In the genomic region with DNA sequence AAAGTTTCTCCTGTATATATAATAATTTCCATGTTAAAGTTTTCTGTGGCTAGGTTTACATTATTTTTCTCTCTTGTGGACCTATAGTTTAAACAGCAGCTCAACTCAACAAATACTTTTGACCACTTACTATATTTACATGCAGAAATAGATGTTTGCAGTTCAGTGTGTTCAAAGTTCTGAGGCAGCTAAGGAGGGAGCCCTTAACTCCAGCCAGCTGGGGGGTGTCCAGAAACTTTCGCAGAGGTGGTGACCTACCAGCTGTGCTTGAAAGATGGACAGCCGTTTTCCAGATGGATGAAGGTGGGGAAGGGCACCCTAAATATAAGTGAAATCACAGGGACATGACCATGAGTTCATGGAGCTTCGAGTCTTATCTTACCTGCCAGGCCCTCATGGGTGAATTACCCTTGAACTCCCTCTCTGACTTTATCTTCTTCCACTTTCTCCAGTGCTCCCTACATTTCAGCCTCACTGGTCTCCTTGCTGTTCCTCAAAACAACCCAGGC, we compare ENCODE assay signal across 1 cellular context.
TF ChIP-seq lines count a peak whose summit lies in the region.

No MANE protein-coding gene starts in this region.

TF ChIP-seq in K562, 482 proteins besides CTCF, POLR2A, EP300 and RAD21 (continued from another document and continues in another):
- TF ChIP-seq, protein P1, sequence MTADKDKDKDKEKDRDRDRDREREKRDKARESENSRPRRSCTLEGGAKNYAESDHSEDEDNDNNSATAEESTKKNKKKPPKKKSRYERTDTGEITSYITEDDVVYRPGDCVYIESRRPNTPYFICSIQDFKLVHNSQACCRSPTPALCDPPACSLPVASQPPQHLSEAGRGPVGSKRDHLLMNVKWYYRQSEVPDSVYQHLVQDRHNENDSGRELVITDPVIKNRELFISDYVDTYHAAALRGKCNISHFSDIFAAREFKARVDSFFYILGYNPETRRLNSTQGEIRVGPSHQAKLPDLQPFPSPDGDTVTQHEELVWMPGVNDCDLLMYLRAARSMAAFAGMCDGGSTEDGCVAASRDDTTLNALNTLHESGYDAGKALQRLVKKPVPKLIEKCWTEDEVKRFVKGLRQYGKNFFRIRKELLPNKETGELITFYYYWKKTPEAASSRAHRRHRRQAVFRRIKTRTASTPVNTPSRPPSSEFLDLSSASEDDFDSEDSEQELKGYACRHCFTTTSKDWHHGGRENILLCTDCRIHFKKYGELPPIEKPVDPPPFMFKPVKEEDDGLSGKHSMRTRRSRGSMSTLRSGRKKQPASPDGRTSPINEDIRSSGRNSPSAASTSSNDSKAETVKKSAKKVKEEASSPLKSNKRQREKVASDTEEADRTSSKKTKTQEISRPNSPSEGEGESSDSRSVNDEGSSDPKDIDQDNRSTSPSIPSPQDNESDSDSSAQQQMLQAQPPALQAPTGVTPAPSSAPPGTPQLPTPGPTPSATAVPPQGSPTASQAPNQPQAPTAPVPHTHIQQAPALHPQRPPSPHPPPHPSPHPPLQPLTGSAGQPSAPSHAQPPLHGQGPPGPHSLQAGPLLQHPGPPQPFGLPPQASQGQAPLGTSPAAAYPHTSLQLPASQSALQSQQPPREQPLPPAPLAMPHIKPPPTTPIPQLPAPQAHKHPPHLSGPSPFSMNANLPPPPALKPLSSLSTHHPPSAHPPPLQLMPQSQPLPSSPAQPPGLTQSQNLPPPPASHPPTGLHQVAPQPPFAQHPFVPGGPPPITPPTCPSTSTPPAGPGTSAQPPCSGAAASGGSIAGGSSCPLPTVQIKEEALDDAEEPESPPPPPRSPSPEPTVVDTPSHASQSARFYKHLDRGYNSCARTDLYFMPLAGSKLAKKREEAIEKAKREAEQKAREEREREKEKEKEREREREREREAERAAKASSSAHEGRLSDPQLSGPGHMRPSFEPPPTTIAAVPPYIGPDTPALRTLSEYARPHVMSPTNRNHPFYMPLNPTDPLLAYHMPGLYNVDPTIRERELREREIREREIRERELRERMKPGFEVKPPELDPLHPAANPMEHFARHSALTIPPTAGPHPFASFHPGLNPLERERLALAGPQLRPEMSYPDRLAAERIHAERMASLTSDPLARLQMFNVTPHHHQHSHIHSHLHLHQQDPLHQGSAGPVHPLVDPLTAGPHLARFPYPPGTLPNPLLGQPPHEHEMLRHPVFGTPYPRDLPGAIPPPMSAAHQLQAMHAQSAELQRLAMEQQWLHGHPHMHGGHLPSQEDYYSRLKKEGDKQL (CRISPR knock-in tag; IDR thresholded peaks at IDR 0.05; ENCODE audit: borderline replicate concordance) = no peak
- TF ChIP-seq CBFA2T3 (IDR thresholded peaks at IDR 0.05) (peak; percentile 94), KLF1 (tag; IDR thresholded peaks at IDR 0.05) (no peak), SNIP1 (IDR thresholded peaks at IDR 0.05; ENCODE audit: low read depth) (no peak), ZNF408 (CRISPR knock-in tag; IDR thresholded peaks at IDR 0.05; ENCODE audit: low read depth) (no peak), SIN3A (IDR thresholded peaks at IDR 0.05; ENCODE audit: borderline replicate concordance in 2 of 2, control insufficient read depth in 1 of 2, low read depth in 2 of 2, low read length in 2 of 2) (0 out of 4 replicates have a peak, but pooled peaks of 1 of the 2 experiments have one; percentile 16), L3MBTL2 (IDR thresholded peaks at IDR 0.05) (peak; percentile 70), SOX6 (IDR thresholded peaks at IDR 0.05) (peak; percentile 61; the same call in 1 of the 2 replicates), FOXK2 (conservative IDR thresholded peaks at IDR 0.05 in 1 of 2, IDR thresholded peaks at IDR 0.05 in 1 of 2; ENCODE audit: low read depth in 2 of 2) (no peak; a peak in 1 of 4 replicates), NFE2L1 (tag; IDR thresholded peaks at IDR 0.05; ENCODE audit: borderline replicate concordance, low read depth) (no peak), NR2C1 (IDR thresholded peaks at IDR 0.05) (peak; percentile 59), NR2C1 (tag; IDR thresholded peaks at IDR 0.05) (no peak), POLR3G (IDR thresholded peaks at IDR 0.05; ENCODE audit: extremely low read depth, insufficient read length, insufficient replicate concordance) (no peak), MAFF (IDR thresholded peaks at IDR 0.05; ENCODE audit: low read length) (no peak), RCOR1 (IDR thresholded peaks at IDR 0.05; ENCODE audit: borderline replicate concordance in 1 of 2, low read depth in 2 of 2, low read length in 2 of 2) (peak in 1 of 2 experiments; percentile 81; a peak in 2 of 4 replicates), ZNF347 (CRISPR knock-in tag; IDR thresholded peaks at IDR 0.05; ENCODE audit: low read depth) (no peak), GTF2F1 (IDR thresholded peaks at IDR 0.05; ENCODE audit: low read depth, low read length) (no peak), ZNF311 (CRISPR knock-in tag; IDR thresholded peaks at IDR 0.05) (no peak), SLC30A9 (CRISPR knock-in tag; IDR thresholded peaks at IDR 0.05) (no peak), CCNT2 (IDR thresholded peaks at IDR 0.05; ENCODE audit: borderline replicate concordance, extremely low read depth, insufficient read length, low read depth, low read length) (peak; percentile 52), RBM22 (IDR thresholded peaks at IDR 0.05; ENCODE audit: low read depth, low read length, poor library complexity, severe bottlenecking) (no peak), GATA2 (CRISPR knock-in tag; IDR thresholded peaks at IDR 0.05) (peak; percentile 58; the same call in 1 of the 2 replicates), PRMT5 (CRISPR knock-in tag; IDR thresholded peaks at IDR 0.05) (no peak), BCOR (IDR thresholded peaks at IDR 0.05) (0 out of 2 replicates have a peak, but pooled peaks have one; percentile 14), HMG20B (CRISPR knock-in tag; IDR thresholded peaks at IDR 0.05) (no peak), NBN (IDR thresholded peaks at IDR 0.05; ENCODE audit: low read depth) (no peak), CHD1 (IDR thresholded peaks at IDR 0.05; ENCODE audit: low read length) (no peak), XRCC5 (IDR thresholded peaks at IDR 0.05; ENCODE audit: low read depth, low read length) (no peak), HNRNPLL (IDR thresholded peaks at IDR 0.05; ENCODE audit: low read depth, low read length, poor library complexity, severe bottlenecking) (no peak), HNRNPUL1 (IDR thresholded peaks at IDR 0.05; ENCODE audit: low read length) (no peak), ZKSCAN8 (CRISPR knock-in tag; IDR thresholded peaks at IDR 0.05) (no peak)
- TF ChIP-seq, protein P2, sequence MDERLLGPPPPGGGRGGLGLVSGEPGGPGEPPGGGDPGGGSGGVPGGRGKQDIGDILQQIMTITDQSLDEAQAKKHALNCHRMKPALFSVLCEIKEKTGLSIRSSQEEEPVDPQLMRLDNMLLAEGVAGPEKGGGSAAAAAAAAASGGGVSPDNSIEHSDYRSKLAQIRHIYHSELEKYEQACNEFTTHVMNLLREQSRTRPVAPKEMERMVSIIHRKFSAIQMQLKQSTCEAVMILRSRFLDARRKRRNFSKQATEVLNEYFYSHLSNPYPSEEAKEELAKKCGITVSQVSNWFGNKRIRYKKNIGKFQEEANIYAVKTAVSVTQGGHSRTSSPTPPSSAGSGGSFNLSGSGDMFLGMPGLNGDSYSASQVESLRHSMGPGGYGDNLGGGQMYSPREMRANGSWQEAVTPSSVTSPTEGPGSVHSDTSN (CRISPR knock-in tag; IDR thresholded peaks at IDR 0.05; ENCODE audit: low read depth) = no peak
- TF ChIP-seq, protein P2 (tag; conservative IDR thresholded peaks at IDR 0.05; ENCODE audit: low read depth) = no peak
- TF ChIP-seq, protein P3, sequence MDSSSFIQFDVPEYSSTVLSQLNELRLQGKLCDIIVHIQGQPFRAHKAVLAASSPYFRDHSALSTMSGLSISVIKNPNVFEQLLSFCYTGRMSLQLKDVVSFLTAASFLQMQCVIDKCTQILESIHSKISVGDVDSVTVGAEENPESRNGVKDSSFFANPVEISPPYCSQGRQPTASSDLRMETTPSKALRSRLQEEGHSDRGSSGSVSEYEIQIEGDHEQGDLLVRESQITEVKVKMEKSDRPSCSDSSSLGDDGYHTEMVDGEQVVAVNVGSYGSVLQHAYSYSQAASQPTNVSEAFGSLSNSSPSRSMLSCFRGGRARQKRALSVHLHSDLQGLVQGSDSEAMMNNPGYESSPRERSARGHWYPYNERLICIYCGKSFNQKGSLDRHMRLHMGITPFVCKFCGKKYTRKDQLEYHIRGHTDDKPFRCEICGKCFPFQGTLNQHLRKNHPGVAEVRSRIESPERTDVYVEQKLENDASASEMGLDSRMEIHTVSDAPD (CRISPR knock-in tag; IDR thresholded peaks at IDR 0.05) = no peak
- TF ChIP-seq, protein P4, sequence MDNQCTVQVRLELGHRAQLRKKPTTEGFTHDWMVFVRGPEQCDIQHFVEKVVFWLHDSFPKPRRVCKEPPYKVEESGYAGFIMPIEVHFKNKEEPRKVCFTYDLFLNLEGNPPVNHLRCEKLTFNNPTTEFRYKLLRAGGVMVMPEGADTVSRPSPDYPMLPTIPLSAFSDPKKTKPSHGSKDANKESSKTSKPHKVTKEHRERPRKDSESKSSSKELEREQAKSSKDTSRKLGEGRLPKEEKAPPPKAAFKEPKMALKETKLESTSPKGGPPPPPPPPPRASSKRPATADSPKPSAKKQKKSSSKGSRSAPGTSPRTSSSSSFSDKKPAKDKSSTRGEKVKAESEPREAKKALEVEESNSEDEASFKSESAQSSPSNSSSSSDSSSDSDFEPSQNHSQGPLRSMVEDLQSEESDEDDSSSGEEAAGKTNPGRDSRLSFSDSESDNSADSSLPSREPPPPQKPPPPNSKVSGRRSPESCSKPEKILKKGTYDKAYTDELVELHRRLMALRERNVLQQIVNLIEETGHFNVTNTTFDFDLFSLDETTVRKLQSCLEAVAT (IDR thresholded peaks at IDR 0.05) = no peak
- TF ChIP-seq, protein P5, sequence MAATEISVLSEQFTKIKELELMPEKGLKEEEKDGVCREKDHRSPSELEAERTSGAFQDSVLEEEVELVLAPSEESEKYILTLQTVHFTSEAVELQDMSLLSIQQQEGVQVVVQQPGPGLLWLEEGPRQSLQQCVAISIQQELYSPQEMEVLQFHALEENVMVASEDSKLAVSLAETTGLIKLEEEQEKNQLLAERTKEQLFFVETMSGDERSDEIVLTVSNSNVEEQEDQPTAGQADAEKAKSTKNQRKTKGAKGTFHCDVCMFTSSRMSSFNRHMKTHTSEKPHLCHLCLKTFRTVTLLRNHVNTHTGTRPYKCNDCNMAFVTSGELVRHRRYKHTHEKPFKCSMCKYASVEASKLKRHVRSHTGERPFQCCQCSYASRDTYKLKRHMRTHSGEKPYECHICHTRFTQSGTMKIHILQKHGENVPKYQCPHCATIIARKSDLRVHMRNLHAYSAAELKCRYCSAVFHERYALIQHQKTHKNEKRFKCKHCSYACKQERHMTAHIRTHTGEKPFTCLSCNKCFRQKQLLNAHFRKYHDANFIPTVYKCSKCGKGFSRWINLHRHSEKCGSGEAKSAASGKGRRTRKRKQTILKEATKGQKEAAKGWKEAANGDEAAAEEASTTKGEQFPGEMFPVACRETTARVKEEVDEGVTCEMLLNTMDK (IDR thresholded peaks at IDR 0.05; ENCODE audit: borderline replicate concordance, insufficient read depth, low read depth, low read length, poor library complexity, severe bottlenecking) = no peak
- TF ChIP-seq, protein P6, sequence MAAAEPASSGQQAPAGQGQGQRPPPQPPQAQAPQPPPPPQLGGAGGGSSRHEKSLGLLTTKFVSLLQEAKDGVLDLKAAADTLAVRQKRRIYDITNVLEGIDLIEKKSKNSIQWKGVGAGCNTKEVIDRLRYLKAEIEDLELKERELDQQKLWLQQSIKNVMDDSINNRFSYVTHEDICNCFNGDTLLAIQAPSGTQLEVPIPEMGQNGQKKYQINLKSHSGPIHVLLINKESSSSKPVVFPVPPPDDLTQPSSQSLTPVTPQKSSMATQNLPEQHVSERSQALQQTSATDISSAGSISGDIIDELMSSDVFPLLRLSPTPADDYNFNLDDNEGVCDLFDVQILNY (CRISPR knock-in tag; IDR thresholded peaks at IDR 0.05) = no peak
- TF ChIP-seq, protein P7, sequence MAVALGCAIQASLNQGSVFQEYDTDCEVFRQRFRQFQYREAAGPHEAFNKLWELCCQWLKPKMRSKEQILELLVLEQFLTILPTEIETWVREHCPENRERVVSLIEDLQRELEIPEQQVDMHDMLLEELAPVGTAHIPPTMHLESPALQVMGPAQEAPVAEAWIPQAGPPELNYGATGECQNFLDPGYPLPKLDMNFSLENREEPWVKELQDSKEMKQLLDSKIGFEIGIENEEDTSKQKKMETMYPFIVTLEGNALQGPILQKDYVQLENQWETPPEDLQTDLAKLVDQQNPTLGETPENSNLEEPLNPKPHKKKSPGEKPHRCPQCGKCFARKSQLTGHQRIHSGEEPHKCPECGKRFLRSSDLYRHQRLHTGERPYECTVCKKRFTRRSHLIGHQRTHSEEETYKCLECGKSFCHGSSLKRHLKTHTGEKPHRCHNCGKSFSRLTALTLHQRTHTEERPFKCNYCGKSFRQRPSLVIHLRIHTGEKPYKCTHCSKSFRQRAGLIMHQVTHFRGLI (CRISPR knock-in tag; IDR thresholded peaks at IDR 0.05) = no peak
- TF ChIP-seq, protein P8, sequence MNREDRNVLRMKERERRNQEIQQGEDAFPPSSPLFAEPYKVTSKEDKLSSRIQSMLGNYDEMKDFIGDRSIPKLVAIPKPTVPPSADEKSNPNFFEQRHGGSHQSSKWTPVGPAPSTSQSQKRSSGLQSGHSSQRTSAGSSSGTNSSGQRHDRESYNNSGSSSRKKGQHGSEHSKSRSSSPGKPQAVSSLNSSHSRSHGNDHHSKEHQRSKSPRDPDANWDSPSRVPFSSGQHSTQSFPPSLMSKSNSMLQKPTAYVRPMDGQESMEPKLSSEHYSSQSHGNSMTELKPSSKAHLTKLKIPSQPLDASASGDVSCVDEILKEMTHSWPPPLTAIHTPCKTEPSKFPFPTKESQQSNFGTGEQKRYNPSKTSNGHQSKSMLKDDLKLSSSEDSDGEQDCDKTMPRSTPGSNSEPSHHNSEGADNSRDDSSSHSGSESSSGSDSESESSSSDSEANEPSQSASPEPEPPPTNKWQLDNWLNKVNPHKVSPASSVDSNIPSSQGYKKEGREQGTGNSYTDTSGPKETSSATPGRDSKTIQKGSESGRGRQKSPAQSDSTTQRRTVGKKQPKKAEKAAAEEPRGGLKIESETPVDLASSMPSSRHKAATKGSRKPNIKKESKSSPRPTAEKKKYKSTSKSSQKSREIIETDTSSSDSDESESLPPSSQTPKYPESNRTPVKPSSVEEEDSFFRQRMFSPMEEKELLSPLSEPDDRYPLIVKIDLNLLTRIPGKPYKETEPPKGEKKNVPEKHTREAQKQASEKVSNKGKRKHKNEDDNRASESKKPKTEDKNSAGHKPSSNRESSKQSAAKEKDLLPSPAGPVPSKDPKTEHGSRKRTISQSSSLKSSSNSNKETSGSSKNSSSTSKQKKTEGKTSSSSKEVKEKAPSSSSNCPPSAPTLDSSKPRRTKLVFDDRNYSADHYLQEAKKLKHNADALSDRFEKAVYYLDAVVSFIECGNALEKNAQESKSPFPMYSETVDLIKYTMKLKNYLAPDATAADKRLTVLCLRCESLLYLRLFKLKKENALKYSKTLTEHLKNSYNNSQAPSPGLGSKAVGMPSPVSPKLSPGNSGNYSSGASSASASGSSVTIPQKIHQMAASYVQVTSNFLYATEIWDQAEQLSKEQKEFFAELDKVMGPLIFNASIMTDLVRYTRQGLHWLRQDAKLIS (CRISPR knock-in tag; IDR thresholded peaks at IDR 0.05) = no peak
